ENCODE assay signal across 1 cellular context in genomic region chr3:161925749-161926360, GRCh38.
TF ChIP-seq lines count a peak whose summit lies in the region.

No MANE protein-coding gene starts in this region.

TF ChIP-seq in GM12878, 131 proteins besides CTCF, POLR2A, EP300 and RAD21 (continued from another document):
- TF ChIP-seq HSF1 (IDR thresholded peaks at IDR 0.05; ENCODE audit: low read depth, low read length) (no peak), ZBED1 (IDR thresholded peaks at IDR 0.05; ENCODE audit: borderline replicate concordance) (no peak), HDGF (IDR thresholded peaks at IDR 0.05) (no peak), YY1 (IDR thresholded peaks at IDR 0.05; ENCODE audit: low read depth, low read length) (no peak), EED (IDR thresholded peaks at IDR 0.05; ENCODE audit: low read depth) (no peak), ZBTB4 (CRISPR knock-in tag; IDR thresholded peaks at IDR 0.05) (no peak), JUNB (IDR thresholded peaks at IDR 0.05) (no peak), CREB1 (IDR thresholded peaks at IDR 0.05; ENCODE audit: low read depth) (no peak), TAF1 (IDR thresholded peaks at IDR 0.05; ENCODE audit: borderline replicate concordance, low read depth, low read length) (no peak)
